8 cellular contexts compared by ENCODE assay signal in genomic region chr17:2054740-2055493, GRCh38. TPM values are rescaled to one million over a fixed set of nuclear protein-coding genes. Genes with fewer than 3 reads are reported as not detected.
DNase-seq lines count a peak whose midpoint lies in the region; ATAC-seq and TF ChIP-seq lines count a peak whose summit lies in the region.

Gene HIC1, plus strand, starts transcription at chr17:2055103. Its CDS starts 1,588 bp downstream, at chr17:2056691.

- H3K4me3 ChIP-seq in dorsolateral prefrontal cortex (peak within 1 kb of the TSS; percentile 33 to 70 (median 58)), lower leg skin (ENCODE audit: low read depth, poor library complexity, severe bottlenecking) (peak within 1 kb of the TSS; percentile 32)

- POLR2A ChIA-PET in activated CD4-positive, alpha-beta memory T cell treated with anti-CD3 and anti-CD28 coated beads for 36 hours (lab: Charles Lee) = interaction anchor here (0.6 to 5.3 kb wide), 19 partner anchors 10 to 338 kb away, joined by 3 to 41 read pairs (median 4); partner anchors contain the start of genes SRR and TSR1

- peak; percentile 39 for ATAC-seq in HG02642 (IDR thresholded peaks at IDR 0.05; ENCODE audit: poor library complexity, unreplicated experiment)

- peak; percentile 75 to 99 (median 94) for TF ChIP-seq CTCF in dorsolateral prefrontal cortex (IDR thresholded peaks at IDR 0.05 in 54 of 56, conservative IDR thresholded peaks at IDR 0.05 in 2 of 56; ENCODE audit: low read depth in 1 of 56, partially characterized antibody in 56 of 56)
- peak in 2 of 3 donors; percentile 21 to 75 for TF ChIP-seq CTCF in lower leg skin (IDR thresholded peaks at IDR 0.05)

- intact Hi-C loops in activated CD4-positive, alpha-beta memory T cell treated with anti-CD3 and anti-CD28 coated beads for 36 hours (cut with micrococcal nuclease) = loop anchor here (1.0 to 5.0 kb wide), 7 partner anchors 32 to 347 kb away; partner anchors contain the start of genes MNT, SGSM2, SMG6 and SRR
- intact Hi-C loops in dorsolateral prefrontal cortex (cut with DNase I) (loop anchor here (1.0 to 2.0 kb wide), 3 partner anchors 189 to 228 kb away; no protein-coding TSS in a partner anchor), lower leg skin (cut with DNase I; ENCODE audit: low total_unique reads) (no loop called here)

- H3K9me3 Mint-ChIP-seq in activated CD4-positive, alpha-beta memory T cell treated with anti-CD3 and anti-CD28 coated beads for 36 hours = no peaks in the 10 kb centered on the region

- DNase-seq in NCI-H69 (lab: John Stamatoyannopoulos, UW) = peak; percentile 71
- peak; percentile 87 for DNase-seq in activated CD4-positive, alpha-beta memory T cell treated with anti-CD3 and anti-CD28 coated beads for 36 hours
- peak in 7 of 10 donors; percentile 27 to 79 (median 47) for DNase-seq in dorsolateral prefrontal cortex
- peak in 1 of 2 donors; percentile 96 for DNase-seq in lower leg skin (ENCODE audit: low spot score in 2 of 2)
- peak in 2 of 3 donors; percentile 65 to 71 for DNase-seq in stimulated activated CD4-positive, alpha-beta T cell treated with anti-CD3 and anti-CD28 coated beads, TNF-alpha, amount 100 ng/mL, for 1 hour (ENCODE audit: low read depth in 3 of 3, low spot score in 1 of 3)
- no peak for DNase-seq in middle frontal gyrus (ENCODE audit: extremely low spot score, low spot score)

- no peaks in the 10 kb centered on the region for H3K36me3 ChIP-seq in ES-I3 (ENCODE audit: insufficient read depth, low read length)

- peaks cover 0 to 32% (median 0%) of the 10 kb centered on the region in 45 donors for H3K27me3 ChIP-seq in dorsolateral prefrontal cortex

- H3K9me3 ChIP-seq in ES-I3 (ENCODE audit: control insufficient read depth, insufficient read depth, low read length) = no peaks in the 10 kb centered on the region

- CTCF ChIA-PET in activated CD4-positive, alpha-beta memory T cell treated with anti-CD3 and anti-CD28 coated beads for 36 hours (lab: Charles Lee) = interaction anchor here (0.6 to 8.5 kb wide), 62 partner anchors 12 to 361 kb away, joined by 3 to 288 read pairs (median 4); partner anchors contain the start of genes RTN4RL1, SMG6, SRR and TSR1

- no peak for TF ChIP-seq POLR2A in lower leg skin (IDR thresholded peaks at IDR 0.05)

- 0 to 1% methylated on average over 24 to 42 of the region's 87 CpGs for WGBS in lower leg skin, 2 donors

- peaks cover 8% of the 10 kb centered on the region for H3K36me3 Mint-ChIP-seq in activated CD4-positive, alpha-beta memory T cell treated with anti-CD3 and anti-CD28 coated beads for 36 hours

- H3K4me3 Mint-ChIP-seq in activated CD4-positive, alpha-beta memory T cell treated with anti-CD3 and anti-CD28 coated beads for 36 hours = peak within 1 kb of the TSS; percentile 68

- H3K9ac ChIP-seq in ES-I3 (ENCODE audit: low read depth, low read length) = peak within 1 kb of the TSS; percentile 66; the same call in 1 of the 2 replicates

- peak within 1 kb of the TSS; percentile 33 for H3K27ac Mint-ChIP-seq in activated CD4-positive, alpha-beta memory T cell treated with anti-CD3 and anti-CD28 coated beads for 36 hours

- H3K27me3 Mint-ChIP-seq in activated CD4-positive, alpha-beta memory T cell treated with anti-CD3 and anti-CD28 coated beads for 36 hours = peaks cover 12% of the 10 kb centered on the region

- peaks cover 17% of the 10 kb centered on the region for H3K4me1 Mint-ChIP-seq in activated CD4-positive, alpha-beta memory T cell treated with anti-CD3 and anti-CD28 coated beads for 36 hours (ENCODE audit: low read depth)

- H3K4me1 ChIP-seq in ES-I3 (ENCODE audit: insufficient read depth, low read length) = no peaks in the 10 kb centered on the region

- H3K27ac ChIP-seq in dorsolateral prefrontal cortex = peak within 1 kb of the TSS in 44 of 59 donors; percentile 4 to 85 (median 58)

RNA-seq across cellular contexts. Expression of gene HIC1, which starts in this region (rescaled TPM):
- total RNA-seq in activated CD4-positive, alpha-beta memory T cell treated with anti-CD3 and anti-CD28 coated beads for 36 hours = 10 to 100 TPM; 13.1 to 13.2 TPM
- total RNA-seq in dorsolateral prefrontal cortex (10 to 100 TPM in 18 of 120 experiments, 1 to 10 TPM in 102; 1.6 to 17.4 (median 6.5) TPM), lower leg skin (10 to 100 TPM in 1 of 4 donors, 1 to 10 TPM in 3; 2.4 to 14.2 (median 5.3) TPM)
